ENCODE assay signal across 2 cellular contexts in the genomic region with DNA sequence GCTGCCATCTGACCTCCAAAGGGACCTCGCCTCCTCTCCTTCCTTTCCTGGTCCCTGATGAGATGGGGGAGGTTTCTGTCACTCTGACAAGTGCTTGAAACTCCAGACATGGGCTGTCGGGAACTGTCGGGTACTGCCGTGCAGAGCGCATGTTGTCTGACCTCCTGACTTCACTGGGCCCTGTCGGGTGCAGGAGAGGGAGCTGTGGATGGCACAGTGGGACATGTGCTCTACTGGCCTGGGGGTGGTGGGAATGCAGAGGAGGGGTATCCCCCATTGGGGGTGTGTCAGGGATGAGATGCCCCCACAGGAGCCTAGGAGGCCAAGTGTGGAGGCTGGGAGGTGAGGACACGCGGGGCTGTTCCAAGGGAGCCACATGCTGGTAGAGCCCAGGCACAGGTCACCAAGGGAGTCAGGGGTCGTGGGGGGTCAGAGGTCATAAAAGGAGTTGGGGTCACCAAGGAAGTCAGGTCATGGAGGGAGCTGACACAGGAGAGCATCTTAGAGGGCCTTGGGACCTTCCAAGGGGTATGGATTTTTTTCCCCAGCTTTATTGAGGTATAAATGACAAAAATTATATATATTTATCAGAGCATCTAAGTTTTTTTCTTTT.
TF ChIP-seq lines count a peak whose summit lies in the region.

No MANE protein-coding gene starts in this region.

TF ChIP-seq in PFSK-1, 5 proteins besides CTCF, POLR2A, EP300 and RAD21:
- TF ChIP-seq, protein P1, sequence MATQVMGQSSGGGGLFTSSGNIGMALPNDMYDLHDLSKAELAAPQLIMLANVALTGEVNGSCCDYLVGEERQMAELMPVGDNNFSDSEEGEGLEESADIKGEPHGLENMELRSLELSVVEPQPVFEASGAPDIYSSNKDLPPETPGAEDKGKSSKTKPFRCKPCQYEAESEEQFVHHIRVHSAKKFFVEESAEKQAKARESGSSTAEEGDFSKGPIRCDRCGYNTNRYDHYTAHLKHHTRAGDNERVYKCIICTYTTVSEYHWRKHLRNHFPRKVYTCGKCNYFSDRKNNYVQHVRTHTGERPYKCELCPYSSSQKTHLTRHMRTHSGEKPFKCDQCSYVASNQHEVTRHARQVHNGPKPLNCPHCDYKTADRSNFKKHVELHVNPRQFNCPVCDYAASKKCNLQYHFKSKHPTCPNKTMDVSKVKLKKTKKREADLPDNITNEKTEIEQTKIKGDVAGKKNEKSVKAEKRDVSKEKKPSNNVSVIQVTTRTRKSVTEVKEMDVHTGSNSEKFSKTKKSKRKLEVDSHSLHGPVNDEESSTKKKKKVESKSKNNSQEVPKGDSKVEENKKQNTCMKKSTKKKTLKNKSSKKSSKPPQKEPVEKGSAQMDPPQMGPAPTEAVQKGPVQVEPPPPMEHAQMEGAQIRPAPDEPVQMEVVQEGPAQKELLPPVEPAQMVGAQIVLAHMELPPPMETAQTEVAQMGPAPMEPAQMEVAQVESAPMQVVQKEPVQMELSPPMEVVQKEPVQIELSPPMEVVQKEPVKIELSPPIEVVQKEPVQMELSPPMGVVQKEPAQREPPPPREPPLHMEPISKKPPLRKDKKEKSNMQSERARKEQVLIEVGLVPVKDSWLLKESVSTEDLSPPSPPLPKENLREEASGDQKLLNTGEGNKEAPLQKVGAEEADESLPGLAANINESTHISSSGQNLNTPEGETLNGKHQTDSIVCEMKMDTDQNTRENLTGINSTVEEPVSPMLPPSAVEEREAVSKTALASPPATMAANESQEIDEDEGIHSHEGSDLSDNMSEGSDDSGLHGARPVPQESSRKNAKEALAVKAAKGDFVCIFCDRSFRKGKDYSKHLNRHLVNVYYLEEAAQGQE (IDR thresholded peaks at IDR 0.05; ENCODE audit: insufficient read depth in 1 of 2, low read depth in 2 of 2, low read length in 2 of 2) = no peak
- TF ChIP-seq TAF1 (IDR thresholded peaks at IDR 0.05; ENCODE audit: borderline replicate concordance, insufficient read depth, low read length) (no peak), SIN3A (IDR thresholded peaks at IDR 0.05; ENCODE audit: borderline replicate concordance, insufficient read depth, low read length) (no peak), POLR2AphosphoS5 (IDR thresholded peaks at IDR 0.05; ENCODE audit: low read depth, low read length) (no peak), FOXP2 (optimal IDR thresholded peaks at IDR 0.05; ENCODE audit: borderline replicate concordance, extremely low read depth, extremely low read length, insufficient read depth) (peak; percentile 19)

TF ChIP-seq in endothelial cell of umbilical vein, 7 proteins besides CTCF, POLR2A, EP300 and RAD21:
- TF ChIP-seq FOS (IDR thresholded peaks at IDR 0.05; ENCODE audit: borderline replicate concordance, insufficient read depth, low read length) (no peak), EZH2 (IDR thresholded peaks at IDR 0.05; ENCODE audit: borderline replicate concordance, low read depth, low read length, severe bottlenecking) (no peak), MYC (IDR thresholded peaks at IDR 0.05; ENCODE audit: low read depth, low read length) (no peak), JUN (IDR thresholded peaks at IDR 0.05; ENCODE audit: borderline replicate concordance, insufficient read depth, insufficient read length, low read depth) (no peak), POLR2AphosphoS5 (IDR thresholded peaks at IDR 0.05; ENCODE audit: insufficient read depth, low read depth, low read length) (no peak), GATA2 (IDR thresholded peaks at IDR 0.05; ENCODE audit: insufficient read depth, insufficient read length, low read depth, low read length) (no peak)
- TF ChIP-seq, protein P2, sequence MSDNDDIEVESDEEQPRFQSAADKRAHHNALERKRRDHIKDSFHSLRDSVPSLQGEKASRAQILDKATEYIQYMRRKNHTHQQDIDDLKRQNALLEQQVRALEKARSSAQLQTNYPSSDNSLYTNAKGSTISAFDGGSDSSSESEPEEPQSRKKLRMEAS (IDR thresholded peaks at IDR 0.05; ENCODE audit: insufficient read depth, insufficient read length) = no peak
